ENCODE assay signal across 8 cellular contexts in the genomic region with DNA sequence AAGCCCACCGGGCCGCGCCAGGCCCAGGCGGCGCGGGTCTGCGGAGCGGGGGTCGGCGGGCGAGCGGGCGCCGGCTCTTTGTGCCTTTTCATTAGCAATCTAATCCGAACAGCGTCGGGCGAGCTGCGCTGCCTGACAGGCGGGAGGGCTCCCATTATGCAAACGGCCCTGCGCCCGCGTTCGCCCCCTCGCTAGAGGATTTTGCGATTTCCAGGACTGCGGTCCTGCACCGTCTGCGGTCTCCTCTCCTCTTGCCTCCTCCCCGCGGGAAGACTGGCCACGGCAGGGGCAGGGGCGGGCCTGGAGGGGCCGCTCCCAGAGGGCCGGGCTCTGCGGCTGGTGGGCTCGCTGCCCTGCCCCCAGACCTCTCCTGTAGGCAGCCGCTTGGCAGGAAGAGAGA. TPM values are rescaled to one million over a fixed set of nuclear protein-coding genes. Genes with fewer than 3 reads are reported as not detected.
DNase-seq lines count a peak whose midpoint lies in the region; ATAC-seq and TF ChIP-seq lines count a peak whose summit lies in the region.
"Not testable (repeated sequence)": the region's sequence is repeated elsewhere in the genome, so short reads cannot be mapped to it uniquely, and the experiment has no call there.

No MANE protein-coding gene starts in this region.

- H3K9me3 ChIP-seq in HUES48 (ENCODE audit: control insufficient read depth, insufficient read depth, low read length); iPS-20b (ENCODE audit: insufficient read depth, low read depth, low read length): not testable (repeated sequence)

- peak; percentile 48 for DNase-seq in activated CD8-positive, alpha-beta T cell treated with anti-CD3 and anti-CD28 coated beads for 36 hours
- DNase-seq in chondrocyte (ENCODE audit: low spot score), result not testable (repeated sequence)
- DNase-seq in posterior cingulate gyrus (peak in 7 of 10 donors; percentile 3 to 81 (median 30)), type B pancreatic cell (ENCODE audit: extremely low spot score, unreplicated experiment) (peak; percentile 78)

- not testable (repeated sequence) for H3K27me3 ChIP-seq in HUES48 (ENCODE audit: control insufficient read depth, insufficient read depth, low read length); iPS-20b (ENCODE audit: insufficient read depth, low read length)

- H3K36me3 ChIP-seq in HUES48 (ENCODE audit: control insufficient read depth, insufficient read depth, low read length); iPS-20b (ENCODE audit: insufficient read depth, low read depth, low read length): not testable (repeated sequence)

- not testable (repeated sequence) for H3K4me1 ChIP-seq in HUES48 (ENCODE audit: control insufficient read depth, insufficient read depth, low read length); iPS-20b (ENCODE audit: insufficient read depth, low read length)

- ATAC-seq in GM18909 (IDR thresholded peaks at IDR 0.05; ENCODE audit: poor library complexity, unreplicated experiment) (peak; percentile 23), HG02588 (IDR thresholded peaks at IDR 0.05; ENCODE audit: unreplicated experiment) (peak; percentile 17)
- ATAC-seq in activated CD8-positive, alpha-beta T cell treated with anti-CD3 and anti-CD28 coated beads for 36 hours, result peak; percentile 11

- intact Hi-C loops in activated CD8-positive, alpha-beta T cell treated with anti-CD3 and anti-CD28 coated beads for 36 hours (cut with micrococcal nuclease); posterior cingulate gyrus (cut with DNase I): not testable (repeated sequence)

- not testable (repeated sequence) for H3K9ac ChIP-seq in HUES48 (ENCODE audit: low read depth, low read length); iPS-20b (ENCODE audit: low read depth, low read length)

- H3K27ac ChIP-seq in HUES48 (ENCODE audit: low read depth, low read length); iPS-20b (ENCODE audit: low read length): not testable (repeated sequence)

- TF ChIP-seq CTCF in activated CD8-positive, alpha-beta T cell treated with anti-CD3 and anti-CD28 coated beads for 36 hours (IDR thresholded peaks at IDR 0.05); chondrocyte (IDR thresholded peaks at IDR 0.05); type B pancreatic cell (conservative IDR thresholded peaks at IDR 0.05): not testable (repeated sequence)

- H3K4me3 Mint-ChIP-seq in activated CD8-positive, alpha-beta T cell treated with anti-CD3 and anti-CD28 coated beads for 36 hours, result peak overlapping the region; percentile 63
- H3K4me3 Mint-ChIP-seq in chondrocyte (ENCODE audit: unreplicated experiment) (peak overlapping the region; percentile 58), type B pancreatic cell (peak overlapping the region; percentile 76)

- POLR2A ChIA-PET in activated CD8-positive, alpha-beta T cell treated with anti-CD3 and anti-CD28 coated beads for 36 hours (lab: Charles Lee), result not testable (repeated sequence)

- H3K27me3 Mint-ChIP-seq in activated CD8-positive, alpha-beta T cell treated with anti-CD3 and anti-CD28 coated beads for 36 hours; chondrocyte (ENCODE audit: low read depth); type B pancreatic cell: not testable (repeated sequence)

- not testable (repeated sequence) for H3K9me3 Mint-ChIP-seq in activated CD8-positive, alpha-beta T cell treated with anti-CD3 and anti-CD28 coated beads for 36 hours; chondrocyte (ENCODE audit: low read depth); type B pancreatic cell

- CTCF ChIA-PET in activated CD8-positive, alpha-beta T cell treated with anti-CD3 and anti-CD28 coated beads for 36 hours (lab: Charles Lee), result not testable (repeated sequence)

- H3K4me1 Mint-ChIP-seq in activated CD8-positive, alpha-beta T cell treated with anti-CD3 and anti-CD28 coated beads for 36 hours (ENCODE audit: low read depth); chondrocyte (ENCODE audit: low read depth); type B pancreatic cell (ENCODE audit: unreplicated experiment): not testable (repeated sequence)

- not testable (repeated sequence) for H3K27ac Mint-ChIP-seq in activated CD8-positive, alpha-beta T cell treated with anti-CD3 and anti-CD28 coated beads for 36 hours; type B pancreatic cell
- H3K27ac Mint-ChIP-seq in chondrocyte (ENCODE audit: unreplicated experiment), result peak overlapping the region; percentile 45

- H3K4me3 ChIP-seq in HUES48 (ENCODE audit: low read depth, low read length) (peak overlapping the region; percentile 55; the same call in 1 of the 2 replicates), iPS-20b (ENCODE audit: low read length) (peak overlapping the region; percentile 45; the same call in 1 of the 2 replicates)

- H3K36me3 Mint-ChIP-seq in activated CD8-positive, alpha-beta T cell treated with anti-CD3 and anti-CD28 coated beads for 36 hours (ENCODE audit: low read depth); chondrocyte (ENCODE audit: low read depth); type B pancreatic cell: not testable (repeated sequence)

RNA-seq across cellular contexts. Expression of gene HIC2, which starts 0.6 kb away (rescaled TPM):
- total RNA-seq in activated CD8-positive, alpha-beta T cell treated with anti-CD3 and anti-CD28 coated beads for 36 hours, result 1 to 10 TPM; 3.8 to 4.1 TPM
- 4.3 to 4.9 TPM (median 4.5 TPM) in 3 replicates for total RNA-seq in chondrocyte
- 36.1 and 65.5 TPM in 2 replicates for total RNA-seq in type B pancreatic cell (ENCODE audit: low replicate concordance)

RNA-seq across cellular contexts. Expression of gene RIMBP3B, which starts 34.3 kb away (rescaled TPM):
- under 1 TPM; 0.16 to 0.29 TPM for total RNA-seq in activated CD8-positive, alpha-beta T cell treated with anti-CD3 and anti-CD28 coated beads for 36 hours
- total RNA-seq in chondrocyte (0.15 to 0.67 TPM (median 0.27 TPM) in 3 replicates), type B pancreatic cell (ENCODE audit: low replicate concordance) (0.29 TPM in 1 of 2 replicates, not detected in the other)

RNA-seq across cellular contexts. Expression of gene TMEM191C, which starts 49.4 kb away (rescaled TPM):
- 1 to 10 TPM; 1.7 to 2.7 TPM for total RNA-seq in activated CD8-positive, alpha-beta T cell treated with anti-CD3 and anti-CD28 coated beads for 36 hours
- total RNA-seq in chondrocyte, result 0.49 to 1.7 TPM (median 1.5 TPM) in 3 replicates
- total RNA-seq in type B pancreatic cell (ENCODE audit: low replicate concordance), result 6.8 and 20.2 TPM in 2 replicates
